9 cellular contexts compared by ENCODE assay signal in genomic region chr9:34578241-34579096, GRCh38. TPM values are rescaled to one million over a fixed set of nuclear protein-coding genes. Genes with fewer than 3 reads are reported as not detected.
DNase-seq lines count a peak whose midpoint lies in the region; ATAC-seq, FAIRE-seq and TF ChIP-seq lines count a peak whose summit lies in the region.
"Had no signal": no experiment of that assay in that cellular context is flagged by ENCODE, and none has a peak within 500 bp of the region (broad histone marks: within the 10 kb centered on the region; RNA-seq: fewer than 3 reads in every experiment).

No MANE protein-coding gene starts in this region.

- TF ChIP-seq CTCF in fibroblast of pulmonary artery (IDR thresholded peaks at IDR 0.05; ENCODE audit: low read length, missing control alignments) (no peak), omental fat pad (IDR thresholded peaks at IDR 0.05) (no peak)

- no peaks in the 10 kb centered on the region for H3K9me3 ChIP-seq in small intestine (ENCODE audit: control insufficient read depth, low read depth)

- no peaks in the 10 kb centered on the region for H3K36me3 ChIP-seq in small intestine (ENCODE audit: control insufficient read depth in 2 of 2, insufficient read depth in 2 of 2, low read length in 2 of 2)

- H3K27me3 ChIP-seq in small intestine (ENCODE audit: control insufficient read depth in 2 of 2, insufficient read depth in 2 of 2, low read length in 2 of 2) = peaks cover 3 to 15% of the 10 kb centered on the region in 2 donors

- no peak overlapping the region for H3K27ac ChIP-seq in small intestine (ENCODE audit: low read depth in 1 of 2, low read length in 1 of 2)

- 7 to 14% (median 12%) methylated on average over 23 to 28 of the region's 28 CpGs for WGBS in small intestine, 3 donors

- H3K4me3 ChIP-seq in fibroblast of pulmonary artery (replicated peaks; ENCODE audit: low read depth, low read length) (no peak overlapping the region), small intestine (ENCODE audit: low read depth in 1 of 2, low read length in 2 of 2) (peak overlapping the region in 1 of 2 donors; percentile 25)

- FAIRE-seq in small intestine (lab: Jason Lieb, UNC) = no peak

- no peaks in the 10 kb centered on the region for H3K4me1 ChIP-seq in small intestine (ENCODE audit: control insufficient read depth in 2 of 2, insufficient read depth in 1 of 2, low read depth in 1 of 2, low read length in 1 of 2)

- DNase-seq in COLO668 (lab: John Stamatoyannopoulos, UW; ENCODE audit: unreplicated experiment) (peak; percentile 19), NCI-H748 (lab: John Stamatoyannopoulos, UW; ENCODE audit: unreplicated experiment) (peak; percentile 73), fibroblast of pulmonary artery (ENCODE audit: low read depth) (peak; percentile 49), omental fat pad (ENCODE audit: low spot score) (no peak), small intestine (no peak), KG1 (lab: John Stamatoyannopoulos, UW) (no peak), A172 (ENCODE audit: low spot score) (no peak)
- DNase-seq: activated CD8-positive, alpha-beta memory T cell treated with anti-CD3 and anti-CD28 coated beads, Interleukin-2, amount 50 U/mL, for 4 hours had no signal

- ATAC-seq in omental fat pad (ENCODE audit: low FRiP score) = peak; percentile 48
- ATAC-seq in HG02610 (IDR thresholded peaks at IDR 0.05; ENCODE audit: unreplicated experiment) = no peak

RNA-seq across cellular contexts. Expression of gene CNTFR, which starts 11.1 kb away (rescaled TPM):
- 10 to 100 TPM; 41.9 to 81.5 (median 60.4) TPM for total RNA-seq in omental fat pad
- polyA plus RNA-seq in small intestine = 1 to 10 TPM; 1.1 to 8.7 (median 3.0) TPM
- 0.69 TPM in 1 of 2 replicates, not detected in the other for total RNA-seq in A172 (2014; rRNA removed; shearing (Covaris generic))

RNA-seq across cellular contexts. Expression of gene RPP25L, which starts 33.4 kb away (rescaled TPM):
- 10 to 100 TPM; 13.3 to 28.1 (median 23.1) TPM for total RNA-seq in omental fat pad
- polyA plus RNA-seq in small intestine = 10 to 100 TPM; 54.5 to 93.7 (median 90.2) TPM
- 20.1 and 26.2 TPM in 2 replicates for total RNA-seq in A172 (2014; rRNA removed; shearing (Covaris generic))

RNA-seq across cellular contexts. Expression of gene DCTN3, which starts 41.8 kb away (rescaled TPM):
- total RNA-seq in omental fat pad = 10 to 100 TPM; 46.5 to 93.8 (median 75.0) TPM
- polyA plus RNA-seq in small intestine = 10 to 100 TPM; 81.6 to 92.9 (median 90.1) TPM
- total RNA-seq in A172 (2014; rRNA removed; shearing (Covaris generic)) = 98.4 and 138 TPM in 2 replicates

RNA-seq across cellular contexts. Expression of gene ARID3C, which starts 50.4 kb away (rescaled TPM):
- total RNA-seq in omental fat pad = not detected
- polyA plus RNA-seq in small intestine = under 1 TPM in 1 of 3 donors, not detected in 2; 0.03 TPM
- 0.19 TPM in 1 of 2 replicates, not detected in the other for total RNA-seq in A172 (2014; rRNA removed; shearing (Covaris generic))

RNA-seq across cellular contexts. Expression of gene ENHO, which starts 55.7 kb away (rescaled TPM):
- not detected for total RNA-seq in omental fat pad
- polyA plus RNA-seq in small intestine = 1 to 10 TPM; 1.8 to 8.9 (median 1.8) TPM
- 0.43 and 1.1 TPM in 2 replicates for total RNA-seq in A172 (2014; rRNA removed; shearing (Covaris generic))

Comparison
In these comparisons a context has a peak if more than half of its experiments do, and no peak if none do; other contexts are left out.
1. DNase-seq: peak in COLO668 (single experiment), NCI-H748 (single experiment) and fibroblast of pulmonary artery (single experiment); none in omental fat pad (single experiment), small intestine (single experiment), KG1 (single experiment) and A172 (single experiment).
2. RNA of gene CNTFR, which starts 11.1 kb away (total RNA-seq): 41.9 to 81.5 TPM in omental fat pad; 0.69 TPM in A172; every median in the first group is over 10 times any median in the second.